ENCODE assay signal across 13 cellular contexts in the genomic region with DNA sequence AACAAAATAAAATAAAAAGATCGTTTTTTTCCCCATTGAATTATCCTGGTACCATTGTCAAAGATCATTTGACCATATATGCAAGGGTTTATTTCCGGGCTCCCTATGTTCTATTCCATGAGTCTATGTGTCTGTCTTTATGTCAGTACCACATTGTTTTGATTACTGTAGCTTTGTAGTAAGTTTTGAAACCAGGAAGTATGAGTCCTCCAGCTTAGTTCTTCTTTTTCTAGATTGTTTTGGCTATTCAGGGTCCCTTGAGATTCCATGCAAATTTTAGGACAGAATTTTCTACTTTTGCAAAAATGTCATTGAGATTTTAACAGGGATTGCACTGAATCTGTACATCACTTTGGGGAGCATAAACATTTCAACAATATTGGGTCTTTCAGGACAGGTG.
"Had no signal": no experiment of that assay in that cellular context is flagged by ENCODE, and none has a peak within 500 bp of the region (broad histone marks: within the 10 kb centered on the region; RNA-seq: fewer than 3 reads in every experiment).

No MANE protein-coding gene starts in this region.

- H3K4me3 Mint-ChIP-seq: naive thymus-derived CD8-positive, alpha-beta T cell had no signal

- H3K79me2 ChIP-seq: hepatocyte had no signal

- H2AFZ ChIP-seq: hepatocyte had no signal

- DNase-seq: foreskin keratinocyte; head of caudate nucleus; left colon; naive thymus-derived CD8-positive, alpha-beta T cell; nucleus accumbens; pancreas; right cardiac atrium; small intestine; stimulated activated CD4-positive, alpha-beta T cell treated with anti-CD3 and anti-CD28 coated beads, Interleukin-12 subunit alpha, Interleukin-12 subunit beta, amount 100 ng/mL, for 4 hours; stimulated activated naive CD4-positive, alpha-beta T cell; trophoblast cell had no signal

- H3K9me3 ChIP-seq: pancreas had no signal

- H3K27ac Mint-ChIP-seq: progenitor cell of endocrine pancreas had no signal

- H3K4me1 ChIP-seq: foreskin keratinocyte, pancreas had no signal

- H3K27me3 ChIP-seq: foreskin keratinocyte, hepatocyte, pancreas had no signal

- H3K27ac ChIP-seq: foreskin keratinocyte, hepatocyte, pancreas had no signal

- H3K9me3 Mint-ChIP-seq: naive thymus-derived CD8-positive, alpha-beta T cell had no signal

- H3K27me3 Mint-ChIP-seq: naive thymus-derived CD8-positive, alpha-beta T cell; progenitor cell of endocrine pancreas had no signal

- FAIRE-seq: pancreas, small intestine had no signal

- H3K4me2 ChIP-seq: hepatocyte had no signal

- H3K36me3 ChIP-seq: pancreas had no signal

- ATAC-seq: foreskin keratinocyte; left colon; naive thymus-derived CD8-positive, alpha-beta T cell; pancreas; right cardiac atrium had no signal

- H3K36me3 Mint-ChIP-seq: naive thymus-derived CD8-positive, alpha-beta T cell had no signal

- H3K4me3 ChIP-seq: hepatocyte, pancreas had no signal
